Comparison of ENCODE assay signal across 1 cellular context in the genomic region with DNA sequence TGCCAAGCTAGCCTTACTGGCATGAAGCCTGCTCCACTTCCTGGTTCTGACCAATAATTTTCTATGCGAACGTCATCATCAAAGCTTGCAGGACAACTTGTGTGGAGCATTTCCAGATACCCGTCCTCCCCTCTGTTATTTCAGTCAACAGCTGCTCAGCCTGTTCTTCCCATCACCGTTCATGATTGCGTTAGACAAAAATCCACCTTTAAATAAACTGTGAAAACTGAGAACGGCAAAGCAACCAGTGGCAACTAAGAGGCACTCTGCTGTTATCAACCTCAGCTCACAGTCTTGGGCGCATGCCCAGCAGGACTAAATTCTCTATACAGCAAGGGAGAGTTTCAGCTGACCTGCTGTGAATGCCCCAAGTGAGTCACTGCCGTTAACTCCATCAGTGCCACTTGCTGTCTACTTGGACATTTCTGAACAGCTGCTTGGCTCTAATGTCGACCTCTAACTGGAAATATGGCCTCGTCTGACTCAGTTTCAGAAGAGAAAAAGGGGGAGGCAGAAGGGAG.
TF ChIP-seq lines count a peak whose summit lies in the region.

No MANE protein-coding gene starts in this region.

TF ChIP-seq in K562, 482 proteins besides CTCF, POLR2A, EP300 and RAD21 (continued from another document):
- TF ChIP-seq MBD1 (CRISPR knock-in tag; IDR thresholded peaks at IDR 0.05): 0 out of 2 replicates have a peak, but pooled peaks have one; percentile 20
- no peak for TF ChIP-seq RFX7 (CRISPR knock-in tag; IDR thresholded peaks at IDR 0.05)
- 0 out of 2 replicates have a peak, but pooled peaks have one; percentile 14 for TF ChIP-seq ZNF395 (CRISPR knock-in tag; IDR thresholded peaks at IDR 0.05)
- no peak for TF ChIP-seq TGIF2 (CRISPR knock-in tag; IDR thresholded peaks at IDR 0.05)
- TF ChIP-seq ETS2 (tag; IDR thresholded peaks at IDR 0.05; ENCODE audit: borderline replicate concordance, poor library complexity, severe bottlenecking): no peak
- peak; percentile 21; the same call in 1 of the 2 replicates for TF ChIP-seq ATF7 (IDR thresholded peaks at IDR 0.05)
- no peak for TF ChIP-seq NFYB (IDR thresholded peaks at IDR 0.05; ENCODE audit: extremely low read depth, insufficient read length)
- TF ChIP-seq HMG20B (CRISPR knock-in tag; IDR thresholded peaks at IDR 0.05): no peak
- TF ChIP-seq PHTF2 (CRISPR knock-in tag; IDR thresholded peaks at IDR 0.05): no peak
- no peak for TF ChIP-seq SMC3 (conservative IDR thresholded peaks at IDR 0.05; ENCODE audit: insufficient read depth, low read depth, low read length)
- TF ChIP-seq ERF (CRISPR knock-in tag; IDR thresholded peaks at IDR 0.05): no peak
